Comparison of ENCODE assay signal across 12 cellular contexts in the genomic region with DNA sequence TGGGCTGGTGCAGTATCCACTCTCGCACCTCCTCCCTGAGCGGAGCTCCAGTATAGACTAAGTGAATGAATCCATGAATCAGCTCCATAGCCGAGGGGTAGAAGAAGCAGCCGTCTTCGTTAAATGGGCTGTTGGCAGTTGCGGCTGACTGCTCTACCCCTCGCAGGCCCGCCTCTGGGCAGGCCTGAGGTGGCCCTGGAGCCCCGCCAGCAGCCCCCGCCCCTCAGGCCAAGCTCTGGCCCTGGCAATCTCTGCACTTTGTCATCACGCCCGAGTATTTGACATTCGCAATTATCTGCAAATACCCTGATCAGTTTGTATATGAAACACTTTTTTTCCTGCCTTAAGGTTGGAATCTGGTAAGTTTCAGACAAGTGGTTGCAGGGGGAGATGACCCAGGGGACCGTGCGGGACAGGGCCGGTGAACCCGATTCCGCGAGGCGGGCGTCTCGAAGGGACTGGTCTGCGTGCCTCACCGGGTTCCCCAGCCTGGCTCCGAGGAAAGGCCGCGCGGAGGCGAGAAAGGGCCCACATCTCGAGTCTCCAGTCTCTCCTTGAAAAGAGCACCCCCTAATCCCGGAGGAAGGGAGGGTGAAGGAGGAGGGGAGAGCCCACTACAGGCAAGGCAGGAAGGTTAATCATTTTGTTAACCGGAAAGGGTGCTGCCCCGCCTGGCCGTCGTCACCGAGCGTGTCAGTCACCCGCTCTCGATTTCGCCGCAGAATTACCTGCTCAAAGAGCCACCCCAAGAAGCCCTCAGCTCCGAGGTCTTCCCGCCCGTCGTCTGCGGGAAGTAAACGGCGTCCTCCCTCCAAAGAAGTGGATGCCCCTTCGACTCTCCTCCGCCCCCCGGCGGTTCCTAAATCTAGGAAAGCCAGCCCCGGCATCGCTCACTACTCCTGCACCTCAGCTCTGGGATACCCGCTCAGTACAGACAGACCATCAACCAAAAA. TPM values are rescaled to one million over a fixed set of nuclear protein-coding genes. Genes with fewer than 3 reads are reported as not detected.
DNase-seq lines count a peak whose midpoint lies in the region; ATAC-seq, FAIRE-seq and TF ChIP-seq lines count a peak whose summit lies in the region.
"Had no signal": no experiment of that assay in that cellular context is flagged by ENCODE, and none has a peak within 500 bp of the region (broad histone marks: within the 10 kb centered on the region; RNA-seq: fewer than 3 reads in every experiment).

No MANE protein-coding gene starts in this region.

- DNase-seq in left ventricle myocardium inferior: no peak
- DNase-seq in heart right ventricle: no peak
- DNase-seq in cardiac fibroblast (ENCODE audit: low read depth in 2 of 2): no peak
- DNase-seq in HepG2 (ENCODE audit: low spot score): no peak
- DNase-seq in thoracic aorta (ENCODE audit: low spot score): no peak
- no peak for DNase-seq in RCC 7860 (ENCODE audit: low spot score)
- no peak for DNase-seq in DMS114 treated with DMSO at 0.1 percent for 48 hours (lab: John Stamatoyannopoulos, UW; ENCODE audit: unreplicated experiment)
- no peak for DNase-seq in stimulated activated CD4-positive, alpha-beta T cell treated with anti-CD3 and anti-CD28 coated beads, Interleukin-1b, Interleukin-23, amount 100 ng/mL, for 48 hours
- DNase-seq: activated effector memory CD4-positive, alpha-beta T cell treated with Interleukin-2 at 50 U/mL for 16 hours; testis had no signal

- H4K20me1 ChIP-seq in HepG2 (ENCODE audit: insufficient read depth, low read length): peaks cover 3% of the 10 kb centered on the region; the same call in 1 of the 2 replicates

- H3K79me2 ChIP-seq in HepG2 (ENCODE audit: insufficient read depth, low read length): no peaks in the 10 kb centered on the region

- ATAC-seq in heart right ventricle (no peak), HepG2 (no peak), thoracic aorta (ENCODE audit: insufficient number of reproducible peaks, low FRiP score, low read depth) (no peak)

- H3K4me1 ChIP-seq in left ventricle myocardium inferior: peaks cover 40% of the 10 kb centered on the region
- peaks cover 5 to 41% (median 29%) of the 10 kb centered on the region in 9 donors for H3K4me1 ChIP-seq in heart right ventricle
- H3K4me1 ChIP-seq in HepG2 (ENCODE audit: insufficient read depth, low read length): peaks cover 17% of the 10 kb centered on the region
- H3K4me1 ChIP-seq in thoracic aorta (ENCODE audit: control insufficient read depth in 1 of 2, low read depth in 2 of 2): peaks cover 15 to 41% of the 10 kb centered on the region in 2 donors

- peak overlapping the region; percentile 48; the same call in 1 of the 2 replicates for H3K4me2 ChIP-seq in HepG2 (ENCODE audit: low read depth, low read length)

- H3K27ac ChIP-seq in left ventricle myocardium inferior (replicated peaks) (no peak overlapping the region), heart right ventricle (no peak overlapping the region), HepG2 (ENCODE audit: extremely low read length, insufficient read depth, low read length) (no peak overlapping the region), thoracic aorta (peak overlapping the region in 1 of 2 donors; percentile 13)
- H3K27ac ChIP-seq: C4-2B, testis had no signal

- H3K4me3 ChIP-seq in left ventricle myocardium inferior (peak overlapping the region; percentile 32), heart right ventricle (peak overlapping the region in 1 of 10 donors; percentile 11), cardiac fibroblast (replicated peaks in 1 of 2; ENCODE audit: low read depth in 2 of 2, low read length in 2 of 2) (peak overlapping the region in 1 of 2 donors; percentile 7), HepG2 (replicated peaks in 1 of 3; ENCODE audit: insufficient read depth in 1 of 3, low read depth in 2 of 3, low read length in 3 of 3) (peak overlapping the region in 2 of 3 experiments; percentile 25 to 43; a peak in 1 of 6 replicates), thoracic aorta (peak overlapping the region; percentile 49)
- H3K4me3 ChIP-seq: lung, testis had no signal

- in situ Hi-C loops in HepG2 (cut with HindIII; ENCODE audit: extremely low pct_ligation_motif_present, low pct_unique_long_range_greater_than_20kb): no loop called here

- 4 to 7% methylated on average over 55 of the region's 55 CpGs for WGBS in heart right ventricle, 2 donors
- WGBS in HepG2 (ENCODE audit: low lambda C conversion rate): 32% methylated on average over 43 of the region's 55 CpGs

- no peaks in the 10 kb centered on the region for H3K9me3 ChIP-seq in left ventricle myocardium inferior (replicated peaks)
- H3K9me3 ChIP-seq in heart right ventricle: no peaks in the 10 kb centered on the region
- no peaks in the 10 kb centered on the region for H3K9me3 ChIP-seq in HepG2 (ENCODE audit: low read length)
- no peaks in the 10 kb centered on the region for H3K9me3 ChIP-seq in thoracic aorta
- H3K9me3 ChIP-seq: testis had no signal

- no peak for TF ChIP-seq POLR2A in HepG2 (IDR thresholded peaks at IDR 0.05; ENCODE audit: insufficient read depth in 1 of 2, low read depth in 2 of 2, low read length in 2 of 2)

- FAIRE-seq in HepG2 (lab: Jason Lieb, UNC): no peak
- no peak for FAIRE-seq in RCC 7860 (lab: Jason Lieb, UNC)

- H3K36me3 ChIP-seq in left ventricle myocardium inferior: no peaks in the 10 kb centered on the region
- H3K36me3 ChIP-seq in heart right ventricle: no peaks in the 10 kb centered on the region
- H3K36me3 ChIP-seq in HepG2 (replicated peaks in 1 of 2; ENCODE audit: control insufficient read depth in 1 of 2, insufficient read depth in 2 of 2, low read length in 2 of 2): no peaks in the 10 kb centered on the region
- H3K36me3 ChIP-seq in thoracic aorta: no peaks in the 10 kb centered on the region

- peaks cover 100% of the 10 kb centered on the region for H3K27me3 ChIP-seq in left ventricle myocardium inferior (ENCODE audit: low read depth)
- peaks cover 67 to 100% (median 100%) of the 10 kb centered on the region in 7 donors for H3K27me3 ChIP-seq in heart right ventricle
- H3K27me3 ChIP-seq in HepG2 (ENCODE audit: control insufficient read depth in 1 of 2, insufficient read depth in 2 of 2, low read length in 2 of 2): peaks cover 25 to 95% of the 10 kb centered on the region in 2 experiments
- peaks cover 56% of the 10 kb centered on the region for H3K27me3 ChIP-seq in thoracic aorta (replicated peaks; ENCODE audit: insufficient read depth)
- H3K27me3 ChIP-seq: testis had no signal

- CTCF ChIA-PET in HepG2 (lab: Yijun Ruan, JAX; ENCODE audit: low intra/inter-chr PET ratio, low total read pairs): no interaction called here

- TF ChIP-seq EP300 in HepG2 (IDR thresholded peaks at IDR 0.05; ENCODE audit: low read depth in 2 of 2, low read length in 2 of 2) (no peak), HepG2 (CRISPR knock-in tag; IDR thresholded peaks at IDR 0.05; ENCODE audit: borderline replicate concordance) (no peak)

- H3K9ac ChIP-seq in HepG2 (ENCODE audit: insufficient read depth, low read depth, low read length): no peak overlapping the region

- no peak overlapping the region for H2AFZ ChIP-seq in HepG2 (ENCODE audit: low read length)

- intact Hi-C loops in left ventricle myocardium inferior (cut with micrococcal nuclease): no loop called here
- intact Hi-C loops in heart right ventricle (cut with DNase I): loop anchor here in 1 of 10 donors (10.0 kb wide), 1 partner anchor 1154 kb away; no protein-coding TSS in a partner anchor
- intact Hi-C loops in HepG2 (cut with micrococcal nuclease; ENCODE audit: unreplicated experiment): no loop called here

- TF ChIP-seq CTCF in left ventricle myocardium inferior (IDR thresholded peaks at IDR 0.05; ENCODE audit: borderline replicate concordance): no peak
- no peak for TF ChIP-seq CTCF in heart right ventricle (IDR thresholded peaks at IDR 0.05)
- peak; percentile 3 for TF ChIP-seq CTCF in cardiac fibroblast (IDR thresholded peaks at IDR 0.05; ENCODE audit: low read depth, low read length)
- TF ChIP-seq CTCF in HepG2 (CRISPR knock-in tag; IDR thresholded peaks at IDR 0.05): 0 out of 2 replicates have a peak, but pooled peaks have one; percentile 6
- no peak for TF ChIP-seq CTCF in thoracic aorta (IDR thresholded peaks at IDR 0.05)

- TF ChIP-seq RAD21 in HepG2 (CRISPR knock-in tag; IDR thresholded peaks at IDR 0.05): no peak

- no TSS peak for BruUV-seq in HepG2 (replicated peaks; lab: Mats Ljungman, UMichigan)

- POLR2A ChIA-PET in HepG2 (lab: Yijun Ruan, JAX): no interaction called here

TF ChIP-seq in HepG2, 621 proteins besides CTCF, POLR2A, EP300 and RAD21 (continues in another document):
- TF ChIP-seq EZH2 (conservative IDR thresholded peaks at IDR 0.05; ENCODE audit: low read depth, low read length): peak; percentile 87
- TF ChIP-seq GATAD2A (CRISPR knock-in tag; IDR thresholded peaks at IDR 0.05): no peak

RNA-seq across cellular contexts. Expression of gene SATB2, which starts 11.1 kb away (rescaled TPM):
- total RNA-seq in left ventricle myocardium inferior (1.1 TPM), heart right ventricle (1 to 10 TPM in 4 of 10 donors, under 1 TPM in 6; 0.42 to 2.3 (median 0.89) TPM), HepG2 (2016; rRNA removed; fragmentation: Illumina TruSeq; extraction: Trizol) (5.2 and 5.5 TPM in 2 replicates), thoracic aorta (1 to 10 TPM; 4.5 to 5.5 TPM)
- polyA plus RNA-seq in heart right ventricle (under 1 TPM; 0.29 to 0.59 TPM), HepG2 (2011; rRNA removed) (2.5 and 4.3 TPM in 2 replicates)
- total RNA-seq in HepG2 (2016; cell fraction: cytosol; rRNA removed; fragmentation: Illumina TruSeq; extraction: Trizol; ENCODE audit: low read depth): 33.3 and 40.2 TPM in 2 replicates
- total RNA-seq in HepG2 (2016; cell fraction: insoluble cytoplasmic fraction; rRNA removed; fragmentation: Illumina TruSeq; extraction: Trizol): 4.6 and 5.5 TPM in 2 replicates
- total RNA-seq in HepG2 (2016; cell fraction: membrane; rRNA removed; fragmentation: Illumina TruSeq; extraction: Trizol): 10.3 and 11.5 TPM in 2 replicates
- total RNA-seq in HepG2 (2016; cell fraction: nucleus; rRNA removed; fragmentation: Illumina TruSeq; extraction: Trizol): 14.8 and 18.4 TPM in 2 replicates
- polyA plus RNA-seq in HepG2 (2011; cell fraction: cytosol; rRNA removed): 1.4 and 1.8 TPM in 2 replicates
- polyA plus RNA-seq in HepG2 (2011; cell fraction: nucleus; rRNA removed): 10.0 and 10.6 TPM in 2 replicates
- 2.3 and 3.7 TPM in 2 replicates for polyA plus RNA-seq in HepG2 (2012)
- polyA plus RNA-seq in HepG2 (2016; cell fraction: cytosol; fragmentation: Illumina TruSeq; extraction: Trizol; ENCODE audit: low read depth): 0.33 and 0.40 TPM in 2 replicates
- polyA plus RNA-seq in HepG2 (2016; cell fraction: insoluble cytoplasmic fraction; fragmentation: Illumina TruSeq; extraction: Trizol; ENCODE audit: low read depth): 6.6 and 7.2 TPM in 2 replicates
- 1.7 and 1.9 TPM in 2 replicates for polyA plus RNA-seq in HepG2 (2016; cell fraction: membrane; fragmentation: Illumina TruSeq; extraction: Trizol; ENCODE audit: low read depth)
- 12.5 and 13.9 TPM in 2 replicates for polyA plus RNA-seq in HepG2 (2016; cell fraction: nucleus; fragmentation: Illumina TruSeq; extraction: Trizol; ENCODE audit: insufficient read depth, low read depth)
- 4.6 and 7.1 TPM in 2 replicates for polyA minus RNA-seq in HepG2 (2011; rRNA and poly(A)+ RNA removed; ENCODE audit: low replicate concordance)
- polyA minus RNA-seq in HepG2 (2011; cell fraction: cytosol; rRNA and poly(A)+ RNA removed): 2.8 and 3.7 TPM in 2 replicates
- polyA minus RNA-seq in HepG2 (2011; cell fraction: nucleus; rRNA and poly(A)+ RNA removed): 19.8 and 22.8 TPM in 2 replicates

Comparison
In these comparisons a context has a peak if more than half of its experiments do, and no peak if none do; other contexts are left out.
1. CTCF ChIP-seq: peak in cardiac fibroblast (single experiment) and HepG2 (single experiment); none in left ventricle myocardium inferior (single experiment), heart right ventricle (0 of 9) and thoracic aorta (single experiment).